ENCODE assay signal across 31 cellular contexts in genomic region chr10:82768040-82768439, GRCh38.
"Had no signal": no experiment of that assay in that cellular context is flagged by ENCODE, and none has a peak within 500 bp of the region (broad histone marks: within the 10 kb centered on the region; RNA-seq: fewer than 3 reads in every experiment).

No MANE protein-coding gene starts in this region.

- H3K4me3 Mint-ChIP-seq: activated naive CD4-positive, alpha-beta T cell treated with anti-CD3 and anti-CD28 coated beads, Interleukin-2, amount 10 ng/mL, durations not matched to agents 7 days and 5 days; activated naive CD8-positive, alpha-beta T cell treated with anti-CD3 and anti-CD28 coated beads, Interleukin-2, amount 10 ng/mL, durations not matched to agents 7 days and 5 days; brain; effector memory CD8-positive, alpha-beta T cell; natural killer cell; neural progenitor cell; stimulated activated memory B cell treated with anti-CD40 and anti-IgM and Interleukin-4, amounts not matched to agents 10 μg/mL and 1 μg/mL and 100 μg/mL, for 72 hours; stimulated activated naive CD8-positive, alpha-beta T cell treated with anti-CD3 and anti-CD28 coated beads, Interleukin-15, amount 100 ng/mL, for 72 hours had no signal

- H3K27me3 Mint-ChIP-seq: activated naive CD4-positive, alpha-beta T cell treated with anti-CD3 and anti-CD28 coated beads, Interleukin-2, amount 10 ng/mL, durations not matched to agents 7 days and 5 days; activated naive CD8-positive, alpha-beta T cell treated with anti-CD3 and anti-CD28 coated beads, Interleukin-2, amount 10 ng/mL, durations not matched to agents 7 days and 5 days; brain; effector memory CD8-positive, alpha-beta T cell; stimulated activated memory B cell treated with anti-CD40 and anti-IgM and Interleukin-4, amounts not matched to agents 10 μg/mL and 1 μg/mL and 100 μg/mL, for 72 hours; stimulated activated naive CD8-positive, alpha-beta T cell treated with anti-CD3 and anti-CD28 coated beads, Interleukin-15, amount 100 ng/mL, for 72 hours had no signal

- H3K27ac ChIP-seq: ascending aorta, gastrocnemius medialis, left lung, lower lobe of right lung, neural progenitor cell, parathyroid adenoma, psoas muscle, sigmoid colon, thyroid gland, upper lobe of right lung, VCaP had no signal

- H3K4me1 ChIP-seq: ascending aorta, gastrocnemius medialis, left lung, lower lobe of right lung, neural progenitor cell, parathyroid adenoma, psoas muscle, sigmoid colon, thyroid gland, upper lobe of right lung had no signal

- H3K27me3 ChIP-seq: ascending aorta, gastrocnemius medialis, left lung, neural progenitor cell, sigmoid colon, thyroid gland, upper lobe of right lung had no signal

- DNase-seq: activated CD4-positive, alpha-beta T cell treated with anti-CD3 and anti-CD28 coated beads for 4 hours; activated CD4-positive, alpha-beta T cell treated with anti-CD3 and anti-CD28 coated beads, Interleukin-2, amount 50 U/mL, for 48 hours; activated CD8-positive, alpha-beta memory T cell treated with anti-CD3 and anti-CD28 coated beads for 24 hours; activated effector memory CD4-positive, alpha-beta T cell treated with Interleukin-2 at 50 U/mL for 16 hours; activated naive CD4-positive, alpha-beta T cell treated with anti-CD3 and anti-CD28 coated beads, Interleukin-2, amount 10 ng/mL, durations not matched to agents 7 days and 5 days; activated naive CD8-positive, alpha-beta T cell treated with anti-CD3 and anti-CD28 coated beads, Interleukin-2, amount 10 ng/mL, durations not matched to agents 7 days and 5 days; cortex of kidney; effector memory CD8-positive, alpha-beta T cell; erythroblast; gastrocnemius medialis; glutamatergic neuron; left lung; lower lobe of right lung; mesendoderm; natural killer cell; occipital lobe; psoas muscle; sigmoid colon; small intestine; stimulated activated CD4-positive, alpha-beta T cell treated with anti-CD3 and anti-CD28 coated beads, Interleukin-4, amount 100 ng/mL, for 4 hours; stimulated activated CD8-positive, alpha-beta memory T cell treated with anti-CD3 and anti-CD28 coated beads, Interleukin-4, amount 100 ng/mL, for 48 hours; stimulated activated naive CD8-positive, alpha-beta T cell treated with anti-CD3 and anti-CD28 coated beads, Interleukin-15, amount 100 ng/mL, for 72 hours; substantia nigra; thyroid gland; upper lobe of right lung had no signal

- H2AFZ ChIP-seq: neural progenitor cell, parathyroid adenoma had no signal

- H3K4me1 Mint-ChIP-seq: activated naive CD4-positive, alpha-beta T cell treated with anti-CD3 and anti-CD28 coated beads, Interleukin-2, amount 10 ng/mL, durations not matched to agents 7 days and 5 days; activated naive CD8-positive, alpha-beta T cell treated with anti-CD3 and anti-CD28 coated beads, Interleukin-2, amount 10 ng/mL, durations not matched to agents 7 days and 5 days; brain; natural killer cell; neural progenitor cell; stimulated activated memory B cell treated with anti-CD40 and anti-IgM and Interleukin-4, amounts not matched to agents 10 μg/mL and 1 μg/mL and 100 μg/mL, for 72 hours; stimulated activated naive CD8-positive, alpha-beta T cell treated with anti-CD3 and anti-CD28 coated beads, Interleukin-15, amount 100 ng/mL, for 72 hours had no signal

- H3K27ac Mint-ChIP-seq: activated naive CD4-positive, alpha-beta T cell treated with anti-CD3 and anti-CD28 coated beads, Interleukin-2, amount 10 ng/mL, durations not matched to agents 7 days and 5 days; activated naive CD8-positive, alpha-beta T cell treated with anti-CD3 and anti-CD28 coated beads, Interleukin-2, amount 10 ng/mL, durations not matched to agents 7 days and 5 days; brain; effector memory CD8-positive, alpha-beta T cell; natural killer cell; neural progenitor cell; stimulated activated memory B cell treated with anti-CD40 and anti-IgM and Interleukin-4, amounts not matched to agents 10 μg/mL and 1 μg/mL and 100 μg/mL, for 72 hours; stimulated activated naive CD8-positive, alpha-beta T cell treated with anti-CD3 and anti-CD28 coated beads, Interleukin-15, amount 100 ng/mL, for 72 hours had no signal

- H3K9me3 ChIP-seq: ascending aorta, gastrocnemius medialis, left lung, lower lobe of right lung, psoas muscle, sigmoid colon, thyroid gland, upper lobe of right lung had no signal

- H3K9ac ChIP-seq: neural progenitor cell, parathyroid adenoma had no signal

- H3K4me2 ChIP-seq: neural progenitor cell had no signal

- H3K4me3 ChIP-seq: ascending aorta, gastrocnemius medialis, left lung, lower lobe of right lung, neural progenitor cell, psoas muscle, sigmoid colon, thyroid gland, upper lobe of right lung had no signal

- H3K79me2 ChIP-seq: parathyroid adenoma had no signal

- H3K36me3 ChIP-seq: ascending aorta, gastrocnemius medialis, left lung, lower lobe of right lung, neural progenitor cell, sigmoid colon, thyroid gland, upper lobe of right lung had no signal

- H3K36me3 Mint-ChIP-seq: activated naive CD4-positive, alpha-beta T cell treated with anti-CD3 and anti-CD28 coated beads, Interleukin-2, amount 10 ng/mL, durations not matched to agents 7 days and 5 days; activated naive CD8-positive, alpha-beta T cell treated with anti-CD3 and anti-CD28 coated beads, Interleukin-2, amount 10 ng/mL, durations not matched to agents 7 days and 5 days; brain; natural killer cell; stimulated activated memory B cell treated with anti-CD40 and anti-IgM and Interleukin-4, amounts not matched to agents 10 μg/mL and 1 μg/mL and 100 μg/mL, for 72 hours had no signal

- H3K9me3 Mint-ChIP-seq: activated naive CD8-positive, alpha-beta T cell treated with anti-CD3 and anti-CD28 coated beads, Interleukin-2, amount 10 ng/mL, durations not matched to agents 7 days and 5 days had no signal
